ENCODE assay signal across 14 cellular contexts in genomic region chr5:112127856-112128255, GRCh38.
A peak's percentile ranks its signal among the peaks of the same experiment; 100 is the strongest.
DNase-seq lines count a peak whose midpoint lies in the region; ATAC-seq and TF ChIP-seq lines count a peak whose summit lies in the region.
"Had no signal": no experiment of that assay in that cellular context is flagged by ENCODE, and none has a peak within 500 bp of the region (broad histone marks: within the 10 kb centered on the region; RNA-seq: fewer than 3 reads in every experiment).

No MANE protein-coding gene starts in this region.

- no peak for TF ChIP-seq CTCF in IMR-90 (conservative IDR thresholded peaks at IDR 0.05; ENCODE audit: low read depth, low read length)

- H4K91ac ChIP-seq in IMR-90 (ENCODE audit: insufficient read depth, low read depth, low read length) (no peak overlapping the region), mesenchymal stem cell (ENCODE audit: low read length) (no peak overlapping the region)

- H2BK12ac ChIP-seq in mesenchymal stem cell (ENCODE audit: low read length in 2 of 2): no peak overlapping the region

- no peak for TF ChIP-seq RAD21 in IMR-90 (IDR thresholded peaks at IDR 0.05; ENCODE audit: low read length)

- peak; percentile 37 for ATAC-seq in IMR-90 (ENCODE audit: low read depth)
- ATAC-seq: CD8-positive, alpha-beta T cell; HepG2 had no signal

- H2AK5ac ChIP-seq in IMR-90 (ENCODE audit: low read depth, low read length) (no peak overlapping the region), mesenchymal stem cell (ENCODE audit: low read length, severe bottlenecking) (no peak overlapping the region)

- POLR2A ChIA-PET in IMR-90 (lab: Charles Lee; ENCODE audit: unreplicated experiment): interaction anchor here (0.7 kb wide), 1 partner anchor 27 kb away, joined by 3 read pairs; no protein-coding TSS in a partner anchor

- no peak overlapping the region for H4K5ac ChIP-seq in IMR-90 (ENCODE audit: low read depth, low read length)

- H3K9me3 ChIP-seq in IMR-90 (ENCODE audit: control insufficient read depth, insufficient read depth, low read length): no peaks in the 10 kb centered on the region
- H3K9me3 ChIP-seq in mesenchymal stem cell (ENCODE audit: control insufficient read depth, low read length): no peaks in the 10 kb centered on the region

- H3K14ac ChIP-seq in IMR-90 (replicated peaks; ENCODE audit: low read depth, low read length) (no peak overlapping the region), mesenchymal stem cell (ENCODE audit: low read length in 2 of 2) (no peak overlapping the region)

- H4K20me1 ChIP-seq in IMR-90 (ENCODE audit: insufficient read depth, low read length): no peaks in the 10 kb centered on the region
- H4K20me1 ChIP-seq: BLaER1 treated with 17β-estradiol and CSF1 and Interleukin-3, amounts not matched to agents 10 nM and 100 nM had no signal

- WGBS in IMR-90 (ENCODE audit: extremely low coverage in 2 of 2, insufficient read length in 1 of 2), 2 experiments: 83% methylated on average over 1 of the region's 1 CpG; no CpG with 5 or more reads in 1 of the 2 experiments
- 100% methylated on average over 1 of the region's 1 CpG for WGBS in mesenchymal stem cell

- H3K18ac ChIP-seq in IMR-90 (ENCODE audit: low read depth, low read length) (no peak overlapping the region), mesenchymal stem cell (ENCODE audit: low read depth in 1 of 2, low read length in 2 of 2) (no peak overlapping the region)

- CTCF ChIA-PET in IMR-90 (lab: Yijun Ruan, JAX): interaction anchor here (0.6 to 0.9 kb wide), 2 partner anchors 98 to 659 kb away, joined by 4 read pairs; no protein-coding TSS in a partner anchor

- no peak overlapping the region for H3K4ac ChIP-seq in IMR-90 (ENCODE audit: low read depth, low read length)
- H3K4ac ChIP-seq in mesenchymal stem cell (ENCODE audit: low read depth in 1 of 2, low read length in 2 of 2): no peak overlapping the region

- no peak overlapping the region for H2AK9ac ChIP-seq in IMR-90 (replicated peaks; ENCODE audit: low read depth, low read length, poor library complexity)

- dilution Hi-C loops in IMR-90 (cut with HindIII; ENCODE audit: low sequenced_read_pairs, unreplicated experiment): no loop called here

- H2BK15ac ChIP-seq in IMR-90 (ENCODE audit: low read depth, low read length): no peak overlapping the region
- H2BK15ac ChIP-seq in mesenchymal stem cell (ENCODE audit: low read depth, poor library complexity, severe bottlenecking): no peak overlapping the region

- no peaks in the 10 kb centered on the region for H3K79me1 ChIP-seq in IMR-90 (ENCODE audit: low read depth in 1 of 2, low read length in 2 of 2)
- H3K79me1 ChIP-seq in mesenchymal stem cell (replicated peaks; ENCODE audit: low read length, poor library complexity, severe bottlenecking): no peaks in the 10 kb centered on the region

- H2AFZ ChIP-seq in IMR-90 (replicated peaks; ENCODE audit: low read length, poor library complexity): no peak overlapping the region
- H2AFZ ChIP-seq in mesenchymal stem cell (ENCODE audit: low read depth, low read length): no peak overlapping the region

- no peak for TF ChIP-seq POLR2A in IMR-90 (IDR thresholded peaks at IDR 0.05; ENCODE audit: low read depth, low read length)

- H2BK120ac ChIP-seq in IMR-90 (ENCODE audit: low read depth, low read length) (no peak overlapping the region), mesenchymal stem cell (ENCODE audit: low read depth, low read length) (no peak overlapping the region)

- no peak overlapping the region for H3K56ac ChIP-seq in IMR-90 (ENCODE audit: extremely low read depth, insufficient read depth, low read length)

- H3K4me1 ChIP-seq in IMR-90 (ENCODE audit: control insufficient read depth, insufficient read depth, low read length) (no peaks in the 10 kb centered on the region; the same call in 1 of the 2 replicates), mesenchymal stem cell (ENCODE audit: control insufficient read depth, insufficient read depth, low read depth, low read length) (no peaks in the 10 kb centered on the region)

- H3K27ac ChIP-seq in IMR-90 (ENCODE audit: insufficient read depth, low read length): no peak overlapping the region
- no peak overlapping the region for H3K27ac ChIP-seq in mesenchymal stem cell (ENCODE audit: low read length, poor library complexity, severe bottlenecking)
- H3K27ac ChIP-seq: BLaER1 treated with 17β-estradiol and CSF1 and Interleukin-3, amounts not matched to agents 10 nM and 100 nM had no signal

- H2BK5ac ChIP-seq in IMR-90 (ENCODE audit: low read depth, low read length, poor library complexity, severe bottlenecking): no peak overlapping the region
- no peak overlapping the region for H2BK5ac ChIP-seq in mesenchymal stem cell (ENCODE audit: low read depth, low read length, poor library complexity, severe bottlenecking)

- DNase-seq in IMR-90: peak; percentile 10
- DNase-seq in cerebellar nuclear complex (lab: John Stamatoyannopoulos, UW): peak; percentile 55 to 83
- DNase-seq in mesenchymal stem cell: no peak
- DNase-seq in superior temporal gyrus (ENCODE audit: extremely low spot score): peak; percentile 50
- DNase-seq in NCI-H1048 (lab: John Stamatoyannopoulos, UW): no peak
- no peak for DNase-seq in activated CD8-positive, alpha-beta memory T cell treated with anti-CD3 and anti-CD28 coated beads, Interleukin-2, amount 50 U/mL, for 4 hours
- DNase-seq in OCI-M2 (lab: John Stamatoyannopoulos, UW; ENCODE audit: unreplicated experiment): no peak
- DNase-seq: Calu3; CD8-positive, alpha-beta T cell; GDM1; GOT3; H9 had no signal

- H3K4me3 ChIP-seq in IMR-90 (ENCODE audit: insufficient read depth, low read depth, low read length) (no peak overlapping the region), mesenchymal stem cell (ENCODE audit: insufficient read depth in 1 of 2, low read depth in 1 of 2, low read length in 2 of 2) (no peak overlapping the region)
- H3K4me3 ChIP-seq: BLaER1 treated with 17β-estradiol and CSF1 and Interleukin-3, amounts not matched to agents 10 nM and 100 nM had no signal

- no peak overlapping the region for H4K8ac ChIP-seq in IMR-90 (ENCODE audit: low read depth in 2 of 2, low read length in 2 of 2)
- H4K8ac ChIP-seq in mesenchymal stem cell (ENCODE audit: low read length): peak overlapping the region; percentile 28

- H3K4me2 ChIP-seq in IMR-90 (ENCODE audit: low read depth, low read length) (no peak overlapping the region), mesenchymal stem cell (ENCODE audit: low read length, poor library complexity, severe bottlenecking) (no peak overlapping the region)
- H3K4me2 ChIP-seq: BLaER1 treated with 17β-estradiol and CSF1 and Interleukin-3, amounts not matched to agents 10 nM and 100 nM had no signal

- H3K9ac ChIP-seq in IMR-90 (ENCODE audit: low read depth, low read length): no peak overlapping the region
- H3K9ac ChIP-seq in mesenchymal stem cell (ENCODE audit: low read length): no peak overlapping the region
- H3K9ac ChIP-seq: BLaER1 treated with 17β-estradiol and CSF1 and Interleukin-3, amounts not matched to agents 10 nM and 100 nM had no signal

- no peaks in the 10 kb centered on the region for H3K36me3 ChIP-seq in IMR-90 (ENCODE audit: control insufficient read depth, insufficient read depth, low read length)
- no peaks in the 10 kb centered on the region for H3K36me3 ChIP-seq in mesenchymal stem cell (ENCODE audit: control insufficient read depth in 1 of 2, insufficient read depth in 2 of 2, low read depth in 1 of 2, low read length in 2 of 2)
- H3K36me3 ChIP-seq: BLaER1 treated with 17β-estradiol and CSF1 and Interleukin-3, amounts not matched to agents 10 nM and 100 nM had no signal

- intact Hi-C loops in IMR-90 (cut with micrococcal nuclease): no loop called here

- no peak overlapping the region for H2BK20ac ChIP-seq in IMR-90 (ENCODE audit: low read depth, low read length)

- H3K27me3 ChIP-seq in IMR-90 (ENCODE audit: control insufficient read depth, insufficient read depth, low read length) (no peaks in the 10 kb centered on the region; the same call in 1 of the 2 replicates), mesenchymal stem cell (ENCODE audit: control insufficient read depth in 1 of 2, insufficient read depth in 1 of 2, low read length in 2 of 2) (no peaks in the 10 kb centered on the region)
- H3K27me3 ChIP-seq: BLaER1 treated with 17β-estradiol and CSF1 and Interleukin-3, amounts not matched to agents 10 nM and 100 nM had no signal

- BruUV-seq in IMR-90 (replicated peaks; lab: Mats Ljungman, UMichigan): no TSS peak

- H3K9me1 ChIP-seq in IMR-90 (ENCODE audit: insufficient read depth, low read length): no peaks in the 10 kb centered on the region

- H3K23ac ChIP-seq in IMR-90 (ENCODE audit: low read depth, low read length): no peak overlapping the region
- no peak overlapping the region for H3K23ac ChIP-seq in mesenchymal stem cell (ENCODE audit: low read length in 2 of 2)

- in situ Hi-C loops in IMR-90 (cut with MboI; ENCODE audit: low sequenced_read_pairs): no loop called here

TF ChIP-seq in IMR-90, 13 proteins besides CTCF, POLR2A, EP300 and RAD21:
- TF ChIP-seq FOS (IDR thresholded peaks at IDR 0.05; ENCODE audit: low read depth, low read length): no peak
- no peak for TF ChIP-seq NFE2L2 (IDR thresholded peaks at IDR 0.05; ENCODE audit: low read depth, low read length)
- TF ChIP-seq BHLHE40 (IDR thresholded peaks at IDR 0.05; ENCODE audit: low read depth, low read length): no peak
- TF ChIP-seq MAZ (IDR thresholded peaks at IDR 0.05; ENCODE audit: borderline replicate concordance, low read depth, low read length): no peak
- no peak for TF ChIP-seq CHD1 (IDR thresholded peaks at IDR 0.05; ENCODE audit: low read depth, low read length)

Comparison
In these comparisons a context has a peak if more than half of its experiments do, and no peak if none do; other contexts are left out.
1. DNase-seq: peak in IMR-90 (single experiment), cerebellar nuclear complex (2 of 2) and superior temporal gyrus (single experiment); none in mesenchymal stem cell (single experiment), NCI-H1048 (single experiment), activated CD8-positive, alpha-beta memory T cell treated with anti-CD3 and anti-CD28 coated beads, Interleukin-2, amount 50 U/mL, for 4 hours (single experiment) and OCI-M2 (single experiment).